13 cellular contexts compared by ENCODE assay signal in the genomic region with DNA sequence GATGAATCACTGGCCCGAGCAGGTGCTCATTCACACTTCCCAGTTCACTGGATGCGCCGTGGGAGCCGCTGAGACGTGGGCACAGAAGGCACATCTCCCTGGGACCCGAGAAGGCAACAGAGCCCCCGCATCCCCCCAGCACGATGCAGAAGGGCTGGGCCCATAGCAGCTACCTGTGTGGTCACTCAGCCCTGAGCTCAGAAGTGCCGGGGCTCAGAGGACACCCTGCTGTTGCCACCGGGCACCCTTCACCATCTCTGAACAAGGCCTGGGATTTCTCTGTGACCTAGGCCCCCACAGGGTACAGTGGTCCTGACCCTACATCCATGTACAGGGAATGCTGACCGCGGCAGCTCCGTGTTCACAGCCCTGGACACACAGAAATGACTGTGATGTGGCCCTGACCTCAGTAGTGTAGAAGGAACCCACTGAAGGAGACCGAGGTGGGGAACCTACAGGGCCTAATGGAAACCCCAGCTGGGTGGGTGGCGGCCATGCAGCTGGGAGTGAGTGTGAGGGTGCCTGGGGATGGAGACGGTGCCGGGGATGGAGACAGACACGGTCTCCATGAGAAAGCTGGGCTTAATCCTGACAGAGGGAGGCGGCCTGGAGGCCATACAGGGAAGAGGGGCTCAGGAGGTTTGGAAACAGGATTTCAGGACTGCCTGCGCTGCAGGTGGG.
A peak's percentile ranks its signal among the peaks of the same experiment; 100 is the strongest.
DNase-seq lines count a peak whose midpoint lies in the region; ATAC-seq and TF ChIP-seq lines count a peak whose summit lies in the region.
"Had no signal": no experiment of that assay in that cellular context is flagged by ENCODE, and none has a peak within 500 bp of the region (broad histone marks: within the 10 kb centered on the region; RNA-seq: fewer than 3 reads in every experiment).

No MANE protein-coding gene starts in this region.

- no peaks in the 10 kb centered on the region for H3F3A ChIP-seq in SK-N-SH (replicated peaks; ENCODE audit: insufficient read depth)

- H3K4me2 ChIP-seq in SK-N-SH, result no peak overlapping the region

- H4K20me1 ChIP-seq in SK-N-SH (ENCODE audit: insufficient read depth), result no peaks in the 10 kb centered on the region

- peaks cover 0 to 22% of the 10 kb centered on the region in 2 experiments; a peak in 1 of 4 replicates for H3K4me1 ChIP-seq in SK-N-SH (ENCODE audit: control insufficient read depth in 1 of 2, insufficient read depth in 2 of 2, low read depth in 1 of 2, low read length in 1 of 2)
- H3K4me1 ChIP-seq in heart left ventricle, result peaks cover 6 to 52% (median 24%) of the 10 kb centered on the region in 12 donors
- H3K4me1 ChIP-seq in transverse colon, result peaks cover 10 to 18% (median 12%) of the 10 kb centered on the region in 4 donors

- no peak for TF ChIP-seq RAD21 in SK-N-SH (IDR thresholded peaks at IDR 0.05; ENCODE audit: low read length)

- H3K9me2 ChIP-seq in SK-N-SH, result no peaks in the 10 kb centered on the region

- TF ChIP-seq CTCF in SK-N-SH (IDR thresholded peaks at IDR 0.05) (no peak), heart left ventricle (IDR thresholded peaks at IDR 0.05) (no peak), osteocyte (IDR thresholded peaks at IDR 0.05) (no peak), transverse colon (IDR thresholded peaks at IDR 0.05) (no peak), progenitor cell of endocrine pancreas (IDR thresholded peaks at IDR 0.05; ENCODE audit: unreplicated experiment) (no peak)

- WGBS in SK-N-SH (ENCODE audit: low lambda C conversion rate), result 57% methylated on average over 12 of the region's 20 CpGs
- 81 to 87% (median 84%) methylated on average over 14 to 20 of the region's 20 CpGs for WGBS in heart left ventricle, 4 donors
- WGBS in transverse colon (ENCODE audit: low coverage in 1 of 2), 2 donors, result 78 to 89% methylated on average over 5 to 19 of the region's 20 CpGs

- H3K79me2 ChIP-seq in SK-N-SH (ENCODE audit: insufficient read depth), result no peaks in the 10 kb centered on the region

- H3K4me3 Mint-ChIP-seq in osteocyte (ENCODE audit: unreplicated experiment) (no peak overlapping the region), progenitor cell of endocrine pancreas (ENCODE audit: low read depth) (no peak overlapping the region)
- no peak overlapping the region for H3K4me3 Mint-ChIP-seq in stimulated activated effector memory CD8-positive, alpha-beta T cell treated with anti-CD3 and anti-CD28 coated beads, Interleukin-12 subunit alpha, Interleukin-12 subunit beta, amount 100 ng/mL, for 72 hours
- H3K4me3 Mint-ChIP-seq: CD8-positive, alpha-beta T cell; T-cell had no signal

- TF ChIP-seq EP300 in SK-N-SH (IDR thresholded peaks at IDR 0.05; ENCODE audit: borderline replicate concordance in 1 of 2, low read depth in 1 of 2, low read length in 1 of 2) (no peak), transverse colon (IDR thresholded peaks at IDR 0.05; ENCODE audit: low read depth) (no peak)

- ATAC-seq in SK-N-SH treated with all-trans-retinoic acid at 6 μM for 48 hours (no peak), heart left ventricle (no peak)
- ATAC-seq in stimulated activated effector memory CD8-positive, alpha-beta T cell treated with anti-CD3 and anti-CD28 coated beads, Interleukin-12 subunit alpha, Interleukin-12 subunit beta, amount 100 ng/mL, for 72 hours, result no peak
- ATAC-seq: CD8-positive, alpha-beta T cell; T-cell had no signal

- no peak overlapping the region for H2AFZ ChIP-seq in SK-N-SH (ENCODE audit: low read depth)

- CTCF ChIA-PET in SK-N-SH (lab: Yijun Ruan, JAX), result interaction anchor here (2.0 kb wide), 1 partner anchor 20 kb away, joined by 8 read pairs; no protein-coding TSS in a partner anchor

- H3K9me3 ChIP-seq in SK-N-SH (no peaks in the 10 kb centered on the region), heart left ventricle (no peaks in the 10 kb centered on the region), transverse colon (no peaks in the 10 kb centered on the region)

- H3K27ac ChIP-seq in SK-N-SH (ENCODE audit: low read depth in 2 of 2, low read length in 1 of 2), result no peak overlapping the region
- peak overlapping the region; percentile 72 to 97 (median 87) for H3K27ac ChIP-seq in heart left ventricle
- H3K27ac ChIP-seq in transverse colon, result peak overlapping the region; percentile 55 to 81 (median 70)
- H3K27ac ChIP-seq: 22Rv1 had no signal

- H3K36me3 ChIP-seq in SK-N-SH (replicated peaks in 1 of 2; ENCODE audit: control insufficient read depth in 1 of 2, insufficient read depth in 2 of 2, low read length in 1 of 2) (no peaks in the 10 kb centered on the region), heart left ventricle (no peaks in the 10 kb centered on the region), transverse colon (no peaks in the 10 kb centered on the region)

- in situ Hi-C loops in transverse colon (cut with MboI; ENCODE audit: low pct_ligation_motif_present in 1 of 4, low pct_unique_long_range_greater_than_20kb in 1 of 4, low sequenced_read_pairs in 3 of 4), result no loop called here

- POLR2A ChIA-PET in SK-N-SH (lab: Yijun Ruan, JAX), result no interaction called here

- H3K27ac Mint-ChIP-seq in osteocyte (ENCODE audit: unreplicated experiment) (no peak overlapping the region), progenitor cell of endocrine pancreas (no peak overlapping the region)
- H3K27ac Mint-ChIP-seq in stimulated activated effector memory CD8-positive, alpha-beta T cell treated with anti-CD3 and anti-CD28 coated beads, Interleukin-12 subunit alpha, Interleukin-12 subunit beta, amount 100 ng/mL, for 72 hours, result no peak overlapping the region
- H3K27ac Mint-ChIP-seq: activated T-helper 2 cell treated with anti-CD3 and anti-CD28 coated beads, Interferon-gamma antibody, Interleukin-2, Interleukin-4, amounts not matched to agents 10 μg/mL and 5 μg/mL and 100 μg/mL, durations not matched to agents 14 hours and 24 hours and 36 hours; CD8-positive, alpha-beta T cell; T-cell had no signal

- no peak overlapping the region for H3K9ac ChIP-seq in SK-N-SH

- no peak for TF ChIP-seq POLR2A in heart left ventricle (IDR thresholded peaks at IDR 0.05)
- TF ChIP-seq POLR2A in transverse colon (IDR thresholded peaks at IDR 0.05), result no peak

- H3K36me3 Mint-ChIP-seq in osteocyte (ENCODE audit: unreplicated experiment) (no peaks in the 10 kb centered on the region), progenitor cell of endocrine pancreas (ENCODE audit: insufficient read depth) (no peaks in the 10 kb centered on the region)
- H3K36me3 Mint-ChIP-seq in stimulated activated effector memory CD8-positive, alpha-beta T cell treated with anti-CD3 and anti-CD28 coated beads, Interleukin-12 subunit alpha, Interleukin-12 subunit beta, amount 100 ng/mL, for 72 hours, result no peaks in the 10 kb centered on the region
- H3K36me3 Mint-ChIP-seq: CD8-positive, alpha-beta T cell; T-cell had no signal

- intact Hi-C loops in heart left ventricle (cut with DNase I) (no loop called here), transverse colon (cut with DNase I; ENCODE audit: low total_unique reads) (no loop called here)

- H3K27me3 ChIP-seq in SK-N-SH (ENCODE audit: insufficient read depth) (no peaks in the 10 kb centered on the region), heart left ventricle (no peaks in the 10 kb centered on the region), transverse colon (no peaks in the 10 kb centered on the region)

- DNase-seq in SK-N-SH (peak; percentile 18), heart left ventricle (peak in 1 of 5 donors; percentile 38), osteocyte (ENCODE audit: extremely low spot score, unreplicated experiment) (peak; percentile 80), transverse colon (no peak), progenitor cell of endocrine pancreas (ENCODE audit: low spot score, unreplicated experiment) (no peak), cerebellar cortex (ENCODE audit: low spot score) (no peak)
- DNase-seq in stimulated activated effector memory CD8-positive, alpha-beta T cell treated with anti-CD3 and anti-CD28 coated beads, Interleukin-12 subunit alpha, Interleukin-12 subunit beta, amount 100 ng/mL, for 72 hours (ENCODE audit: low spot score in 2 of 2), result no peak
- DNase-seq: GF-D8 had no signal

- H3K9me3 Mint-ChIP-seq in osteocyte (ENCODE audit: unreplicated experiment), result no peaks in the 10 kb centered on the region
- no peaks in the 10 kb centered on the region for H3K9me3 Mint-ChIP-seq in stimulated activated effector memory CD8-positive, alpha-beta T cell treated with anti-CD3 and anti-CD28 coated beads, Interleukin-12 subunit alpha, Interleukin-12 subunit beta, amount 100 ng/mL, for 72 hours
- H3K9me3 Mint-ChIP-seq in progenitor cell of endocrine pancreas (ENCODE audit: low read depth), result no peaks in the 10 kb centered on the region
- H3K9me3 Mint-ChIP-seq: activated T-helper 2 cell treated with anti-CD3 and anti-CD28 coated beads, Interferon-gamma antibody, Interleukin-2, Interleukin-4, amounts not matched to agents 10 μg/mL and 5 μg/mL and 100 μg/mL, durations not matched to agents 14 hours and 24 hours and 36 hours; CD8-positive, alpha-beta T cell; T-cell had no signal

- peaks cover 22% of the 10 kb centered on the region for H3K4me1 Mint-ChIP-seq in osteocyte (ENCODE audit: unreplicated experiment)
- no peaks in the 10 kb centered on the region for H3K4me1 Mint-ChIP-seq in stimulated activated effector memory CD8-positive, alpha-beta T cell treated with anti-CD3 and anti-CD28 coated beads, Interleukin-12 subunit alpha, Interleukin-12 subunit beta, amount 100 ng/mL, for 72 hours
- H3K4me1 Mint-ChIP-seq in progenitor cell of endocrine pancreas (ENCODE audit: low read depth), result peaks cover 16% of the 10 kb centered on the region
- H3K4me1 Mint-ChIP-seq: T-cell had no signal

- H3K4me3 ChIP-seq in SK-N-SH (ENCODE audit: low read depth in 2 of 2, low read length in 1 of 2) (no peak overlapping the region), heart left ventricle (no peak overlapping the region), transverse colon (no peak overlapping the region)

- H3K27me3 Mint-ChIP-seq in osteocyte (ENCODE audit: unreplicated experiment), result no peaks in the 10 kb centered on the region
- H3K27me3 Mint-ChIP-seq in progenitor cell of endocrine pancreas, result peaks cover 4% of the 10 kb centered on the region

TF ChIP-seq in SK-N-SH treated with all-trans-retinoic acid at 6 μM for 48 hours, 23 proteins besides CTCF, POLR2A, EP300 and RAD21:
- TF ChIP-seq ZNF565 (CRISPR knock-in tag; conservative IDR thresholded peaks at IDR 0.05; ENCODE audit: low read depth) (no peak), ZFP3 (CRISPR knock-in tag; IDR thresholded peaks at IDR 0.05) (no peak), ISL1 (CRISPR knock-in tag; IDR thresholded peaks at IDR 0.05) (no peak), ZC3H10 (CRISPR knock-in tag; IDR thresholded peaks at IDR 0.05) (no peak), ZNF70 (CRISPR knock-in tag; IDR thresholded peaks at IDR 0.05) (no peak), BACH2 (CRISPR knock-in tag; IDR thresholded peaks at IDR 0.05; ENCODE audit: borderline replicate concordance) (no peak)

Comparison
In these comparisons a context has a peak if more than half of its experiments do, and no peak if none do; other contexts are left out.
1. DNase-seq: peak in SK-N-SH (single experiment) and osteocyte (single experiment); none in transverse colon (single experiment), stimulated activated effector memory CD8-positive, alpha-beta T cell treated with anti-CD3 and anti-CD28 coated beads, Interleukin-12 subunit alpha, Interleukin-12 subunit beta, amount 100 ng/mL, for 72 hours (0 of 2), progenitor cell of endocrine pancreas (single experiment) and cerebellar cortex (single experiment).
2. H3K27ac ChIP-seq: peak in heart left ventricle (12 of 12) and transverse colon (4 of 4); none in SK-N-SH (0 of 2).